In the genomic region with DNA sequence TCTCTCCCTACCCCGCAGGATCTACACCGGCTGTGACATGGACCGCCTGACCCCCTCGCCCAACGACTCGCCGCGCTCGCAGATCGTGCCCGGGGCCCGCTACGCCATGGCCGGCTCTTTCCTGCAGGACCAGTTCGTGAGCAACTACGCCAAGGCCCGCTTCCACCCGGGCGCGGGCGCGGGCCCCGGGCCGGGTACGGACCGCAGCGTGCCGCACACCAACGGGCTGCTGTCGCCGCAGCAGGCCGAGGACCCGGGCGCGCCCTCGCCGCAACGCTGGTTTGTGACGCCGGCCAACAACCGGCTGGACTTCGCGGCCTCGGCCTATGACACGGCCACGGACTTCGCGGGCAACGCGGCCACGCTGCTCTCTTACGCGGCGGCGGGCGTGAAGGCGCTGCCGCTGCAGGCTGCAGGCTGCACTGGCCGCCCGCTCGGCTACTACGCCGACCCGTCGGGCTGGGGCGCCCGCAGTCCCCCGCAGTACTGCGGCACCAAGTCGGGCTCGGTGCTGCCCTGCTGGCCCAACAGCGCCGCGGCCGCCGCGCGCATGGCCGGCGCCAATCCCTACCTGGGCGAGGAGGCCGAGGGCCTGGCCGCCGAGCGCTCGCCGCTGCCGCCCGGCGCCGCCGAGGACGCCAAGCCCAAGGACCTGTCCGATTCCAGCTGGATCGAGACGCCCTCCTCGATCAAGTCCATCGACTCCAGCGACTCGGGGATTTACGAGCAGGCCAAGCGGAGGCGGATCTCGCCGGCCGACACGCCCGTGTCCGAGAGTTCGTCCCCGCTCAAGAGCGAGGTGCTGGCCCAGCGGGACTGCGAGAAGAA, we compare ENCODE assay signal across 8 cellular contexts. TPM values are rescaled to one million over a fixed set of nuclear protein-coding genes. Genes with fewer than 3 reads are reported as not detected.
DNase-seq lines count a peak whose midpoint lies in the region; ATAC-seq, FAIRE-seq and TF ChIP-seq lines count a peak whose summit lies in the region.

No MANE protein-coding gene starts in this region.

- H3K9me3 ChIP-seq in right cardiac atrium (ENCODE audit: control insufficient read depth, low read length) (no peaks in the 10 kb centered on the region), gastrocnemius medialis (no peaks in the 10 kb centered on the region)

- H3K4me3 Mint-ChIP-seq in activated T-helper 2 cell treated with anti-CD3 and anti-CD28 coated beads, Interferon-gamma antibody, Interleukin-2, Interleukin-4, amounts not matched to agents 10 μg/mL and 5 μg/mL and 100 μg/mL, durations not matched to agents 14 hours and 24 hours and 36 hours (ENCODE audit: low read depth) = peak overlapping the region; percentile 28

- H3K4me1 ChIP-seq in right cardiac atrium (ENCODE audit: control insufficient read depth, insufficient read depth, low read length) (peaks cover 8% of the 10 kb centered on the region), gastrocnemius medialis (peaks cover 8 to 12% of the 10 kb centered on the region in 2 donors)

- H3K4me3 ChIP-seq in right cardiac atrium (ENCODE audit: low read length) (peak overlapping the region; percentile 50), gastrocnemius medialis (peak overlapping the region; percentile 15 to 45 (median 35))

- no peak overlapping the region for H3K27ac Mint-ChIP-seq in activated T-helper 2 cell treated with anti-CD3 and anti-CD28 coated beads, Interferon-gamma antibody, Interleukin-2, Interleukin-4, amounts not matched to agents 10 μg/mL and 5 μg/mL and 100 μg/mL, durations not matched to agents 14 hours and 24 hours and 36 hours

- no peak for FAIRE-seq in D721Med (lab: Jason Lieb, UNC)

- ATAC-seq in right cardiac atrium = peak; percentile 49 to 53
- no peak for ATAC-seq in gastrocnemius medialis
- no peak for ATAC-seq in HG03439 (IDR thresholded peaks at IDR 0.05; ENCODE audit: unreplicated experiment)

- in situ Hi-C loops in GM13976 (cut with MboI; ENCODE audit: low sequenced_read_pairs, unreplicated experiment) = no loop called here
- in situ Hi-C loops in gastrocnemius medialis (cut with MboI; ENCODE audit: low sequenced_read_pairs in 4 of 4) = no loop called here

- H3K9me3 Mint-ChIP-seq in activated T-helper 2 cell treated with anti-CD3 and anti-CD28 coated beads, Interferon-gamma antibody, Interleukin-2, Interleukin-4, amounts not matched to agents 10 μg/mL and 5 μg/mL and 100 μg/mL, durations not matched to agents 14 hours and 24 hours and 36 hours = no peaks in the 10 kb centered on the region

- H3K27me3 Mint-ChIP-seq in activated T-helper 2 cell treated with anti-CD3 and anti-CD28 coated beads, Interferon-gamma antibody, Interleukin-2, Interleukin-4, amounts not matched to agents 10 μg/mL and 5 μg/mL and 100 μg/mL, durations not matched to agents 14 hours and 24 hours and 36 hours (ENCODE audit: low read depth) = peaks cover 85% of the 10 kb centered on the region

- H3K36me3 Mint-ChIP-seq in activated T-helper 2 cell treated with anti-CD3 and anti-CD28 coated beads, Interferon-gamma antibody, Interleukin-2, Interleukin-4, amounts not matched to agents 10 μg/mL and 5 μg/mL and 100 μg/mL, durations not matched to agents 14 hours and 24 hours and 36 hours (ENCODE audit: low read depth) = peaks cover 10% of the 10 kb centered on the region

- 3% methylated on average over 114 of the region's 114 CpGs for WGBS in right cardiac atrium

- TF ChIP-seq CTCF in GM13976 (IDR thresholded peaks at IDR 0.05; ENCODE audit: borderline replicate concordance, control extremely low read depth, extremely low read depth, insufficient read depth, missing control alignments) (no peak), gastrocnemius medialis (IDR thresholded peaks at IDR 0.05 in 4 of 5, conservative IDR thresholded peaks at IDR 0.05 in 1 of 5) (no peak), D721Med (IDR thresholded peaks at IDR 0.05; ENCODE audit: insufficient read depth, missing control alignments) (no peak)

- peaks cover 36% of the 10 kb centered on the region for H3K4me1 Mint-ChIP-seq in activated T-helper 2 cell treated with anti-CD3 and anti-CD28 coated beads, Interferon-gamma antibody, Interleukin-2, Interleukin-4, amounts not matched to agents 10 μg/mL and 5 μg/mL and 100 μg/mL, durations not matched to agents 14 hours and 24 hours and 36 hours (ENCODE audit: low read depth)

- intact Hi-C loops in activated T-helper 2 cell treated with anti-CD3 and anti-CD28 coated beads, Interferon-gamma antibody, Interleukin-2, Interleukin-4, amounts not matched to agents 10 μg/mL and 5 μg/mL and 100 μg/mL, durations not matched to agents 14 hours and 24 hours and 36 hours (cut with micrococcal nuclease) = loop anchor here (10.0 kb wide), 2 partner anchors 201 to 701 kb away; partner anchors contain the start of gene SLC4A10
- intact Hi-C loops in right cardiac atrium (cut with DNase I) = no loop called here
- intact Hi-C loops in gastrocnemius medialis (cut with DNase I; ENCODE audit: low total_unique reads) = no loop called here

- H3K27ac ChIP-seq in right cardiac atrium (ENCODE audit: low read length) = no peak overlapping the region
- H3K27ac ChIP-seq in gastrocnemius medialis = no peak overlapping the region

- H3K27me3 ChIP-seq in right cardiac atrium (ENCODE audit: control insufficient read depth, insufficient read depth) = peaks cover 6% of the 10 kb centered on the region
- H3K27me3 ChIP-seq in gastrocnemius medialis = peaks cover 96 to 100% (median 99%) of the 10 kb centered on the region in 3 donors

- H3K36me3 ChIP-seq in gastrocnemius medialis = no peaks in the 10 kb centered on the region

- TF ChIP-seq POLR2A in gastrocnemius medialis (IDR thresholded peaks at IDR 0.05) = no peak

- DNase-seq in GM13976 (ENCODE audit: low spot score) (peak; percentile 43), right cardiac atrium (peak in 1 of 3 donors; percentile 56), gastrocnemius medialis (no peak), D721Med (ENCODE audit: insufficient read length, low spot score) (no peak), NCI-H2029 treated with DMSO at 0.1 percent for 48 hours (lab: John Stamatoyannopoulos, UW) (no peak), midbrain (lab: John Stamatoyannopoulos, UW) (no peak)
- DNase-seq in activated T-helper 2 cell treated with anti-CD3 and anti-CD28 coated beads, Interferon-gamma antibody, Interleukin-2, Interleukin-4, amounts not matched to agents 10 μg/mL and 5 μg/mL and 100 μg/mL, durations not matched to agents 14 hours and 24 hours and 36 hours (ENCODE audit: low spot score) = peak; percentile 10

RNA-seq across cellular contexts. Expression of gene TBR1, which starts 7.5 kb away (rescaled TPM):
- 0.02 TPM in 1 of 2 replicates, not detected in the other for total RNA-seq in activated T-helper 2 cell treated with anti-CD3 and anti-CD28 coated beads, Interferon-gamma antibody, Interleukin-2, Interleukin-4, amounts not matched to agents 10 μg/mL and 5 μg/mL and 100 μg/mL, durations not matched to agents 14 hours and 24 hours and 36 hours
- total RNA-seq in right cardiac atrium = not detected
- 0.02 TPM for polyA plus RNA-seq in right cardiac atrium
- total RNA-seq in gastrocnemius medialis = not detected

Comparison
In these comparisons a context has a peak if more than half of its experiments do, and no peak if none do; other contexts are left out.
1. DNase-seq: peak in GM13976 (single experiment) and activated T-helper 2 cell treated with anti-CD3 and anti-CD28 coated beads, Interferon-gamma antibody, Interleukin-2, Interleukin-4, amounts not matched to agents 10 μg/mL and 5 μg/mL and 100 μg/mL, durations not matched to agents 14 hours and 24 hours and 36 hours (single experiment); none in gastrocnemius medialis (0 of 2), D721Med (single experiment), NCI-H2029 treated with DMSO at 0.1 percent for 48 hours (single experiment) and midbrain (single experiment).
2. ATAC-seq: peak in right cardiac atrium (2 of 2); none in gastrocnemius medialis (0 of 2) and HG03439 (single experiment).